ENCODE assay signal across 11 cellular contexts in the genomic region with DNA sequence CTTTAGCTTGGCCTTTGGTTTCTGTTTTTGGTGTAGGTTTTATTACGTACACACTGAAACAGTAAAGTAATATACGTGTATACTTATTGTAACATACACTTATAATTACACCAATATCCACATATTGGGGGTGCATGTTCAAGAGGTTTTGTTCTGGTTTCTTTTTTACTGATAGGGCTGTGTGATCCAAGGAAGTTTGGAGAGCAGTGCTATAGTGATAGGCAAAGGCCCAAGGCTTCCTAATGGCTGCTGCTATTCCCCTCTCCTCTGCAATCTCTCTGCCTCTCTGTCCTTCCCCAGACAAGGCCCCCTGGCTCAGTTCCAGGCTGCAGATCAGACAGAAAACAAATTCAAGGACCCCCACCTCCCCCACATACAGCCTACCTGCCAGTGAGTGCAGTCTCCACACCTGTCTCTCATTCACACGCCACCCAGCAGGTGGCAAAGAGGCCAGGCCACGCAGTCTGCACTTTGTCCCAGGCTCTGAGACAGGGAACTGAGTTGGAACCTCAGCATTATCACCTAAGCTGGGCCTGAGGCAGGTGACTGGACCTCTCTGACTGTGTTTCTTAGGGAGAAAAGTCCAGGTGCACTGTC. TPM values are rescaled to one million over a fixed set of nuclear protein-coding genes. Genes with fewer than 3 reads are reported as not detected.
DNase-seq lines count a peak whose midpoint lies in the region; ATAC-seq and TF ChIP-seq lines count a peak whose summit lies in the region.
"Had no signal": no experiment of that assay in that cellular context is flagged by ENCODE, and none has a peak within 500 bp of the region (broad histone marks: within the 10 kb centered on the region; RNA-seq: fewer than 3 reads in every experiment).

No MANE protein-coding gene starts in this region.

- no peaks in the 10 kb centered on the region for H3K36me3 ChIP-seq in body of pancreas (replicated peaks in 1 of 2; ENCODE audit: insufficient read depth in 1 of 2, low read depth in 2 of 2)
- H3K36me3 ChIP-seq in mesenchymal stem cell (ENCODE audit: control insufficient read depth in 1 of 2, insufficient read depth in 2 of 2, low read depth in 1 of 2, low read length in 2 of 2) = peaks cover 0 to 14% of the 10 kb centered on the region in 2 experiments
- H3K36me3 ChIP-seq in upper lobe of right lung = no peaks in the 10 kb centered on the region

- peak overlapping the region in 1 of 2 experiments; percentile 33 for H3K4ac ChIP-seq in mesenchymal stem cell (ENCODE audit: low read depth in 1 of 2, low read length in 2 of 2)

- H4K91ac ChIP-seq in mesenchymal stem cell (ENCODE audit: low read length) = no peak overlapping the region

- no peak overlapping the region for H2BK15ac ChIP-seq in mesenchymal stem cell (ENCODE audit: low read depth, poor library complexity, severe bottlenecking)

- peak overlapping the region; percentile 12 for H3K4me2 ChIP-seq in mesenchymal stem cell (ENCODE audit: low read length, poor library complexity, severe bottlenecking)

- ATAC-seq in body of pancreas (peak; percentile 74), upper lobe of right lung (no peak), GM18861 (IDR thresholded peaks at IDR 0.05; ENCODE audit: unreplicated experiment) (no peak)

- no peaks in the 10 kb centered on the region for H3K9me3 ChIP-seq in body of pancreas
- no peaks in the 10 kb centered on the region for H3K9me3 ChIP-seq in mesenchymal stem cell (ENCODE audit: control insufficient read depth, low read length)
- H3K9me3 ChIP-seq in upper lobe of right lung = no peaks in the 10 kb centered on the region

- H3K9ac ChIP-seq in mesenchymal stem cell (ENCODE audit: low read length) = peak overlapping the region; percentile 84

- intact Hi-C loops in body of pancreas (cut with DNase I) (no loop called here), upper lobe of right lung (cut with DNase I) (no loop called here)

- peaks cover 15% of the 10 kb centered on the region for H3K79me1 ChIP-seq in mesenchymal stem cell (replicated peaks; ENCODE audit: low read length, poor library complexity, severe bottlenecking)

- H2AFZ ChIP-seq in mesenchymal stem cell (ENCODE audit: low read depth, low read length) = no peak overlapping the region

- DNase-seq in NCI-H1436 (lab: John Stamatoyannopoulos, UW) (peak; percentile 27), NCI-H1436 treated with DMSO at 0.1 percent for 48 hours (lab: John Stamatoyannopoulos, UW) (no peak), body of pancreas (peak; percentile 59 to 84 (median 75)), mesenchymal stem cell (no peak), upper lobe of right lung (no peak), globus pallidus (ENCODE audit: low spot score) (no peak)
- no peak for DNase-seq in stimulated activated CD4-positive, alpha-beta T cell treated with anti-CD3 and anti-CD28 coated beads, Interleukin-4, amount 100 ng/mL, for 24 hours
- DNase-seq: 8988T; activated CD4-positive, CD25-positive, alpha-beta regulatory T cell treated with anti-CD3 and anti-CD28 coated beads, Interleukin-2, amount 50 U/mL, for 72 hours; central memory CD4-positive, alpha-beta T cell had no signal

- H3K4me3 ChIP-seq in body of pancreas (no peak overlapping the region), mesenchymal stem cell (ENCODE audit: insufficient read depth in 1 of 2, low read depth in 1 of 2, low read length in 2 of 2) (peak overlapping the region in 1 of 2 experiments; percentile 58), upper lobe of right lung (no peak overlapping the region)

- peak in 4 of 7 experiments; percentile 32 to 38 (median 34) for TF ChIP-seq CTCF in body of pancreas (IDR thresholded peaks at IDR 0.05)
- no peak for TF ChIP-seq CTCF in upper lobe of right lung (IDR thresholded peaks at IDR 0.05)

- no peak overlapping the region for H3K23ac ChIP-seq in mesenchymal stem cell (ENCODE audit: low read length in 2 of 2)

- peak overlapping the region; percentile 40 to 80 (median 59) for H3K27ac ChIP-seq in body of pancreas
- H3K27ac ChIP-seq in mesenchymal stem cell (ENCODE audit: low read length, poor library complexity, severe bottlenecking) = peak overlapping the region; percentile 36
- peak overlapping the region; percentile 48 for H3K27ac ChIP-seq in upper lobe of right lung

- peak overlapping the region; percentile 37 to 52 for H3K18ac ChIP-seq in mesenchymal stem cell (ENCODE audit: low read depth in 1 of 2, low read length in 2 of 2)

- H2BK5ac ChIP-seq in mesenchymal stem cell (ENCODE audit: low read depth, low read length, poor library complexity, severe bottlenecking) = no peak overlapping the region

- H2BK120ac ChIP-seq in mesenchymal stem cell (ENCODE audit: low read depth, low read length) = no peak overlapping the region

- H3K14ac ChIP-seq in mesenchymal stem cell (ENCODE audit: low read length in 2 of 2) = peak overlapping the region in 1 of 2 experiments; percentile 35

- peaks cover 36% of the 10 kb centered on the region for H3K4me1 ChIP-seq in body of pancreas
- peaks cover 11% of the 10 kb centered on the region for H3K4me1 ChIP-seq in mesenchymal stem cell (ENCODE audit: control insufficient read depth, insufficient read depth, low read depth, low read length)
- peaks cover 53% of the 10 kb centered on the region for H3K4me1 ChIP-seq in upper lobe of right lung

- 37 to 38% methylated on average over 4 of the region's 4 CpGs for WGBS in body of pancreas, 2 donors
- 92% methylated on average over 2 of the region's 4 CpGs for WGBS in mesenchymal stem cell

- no peak overlapping the region for H4K8ac ChIP-seq in mesenchymal stem cell (ENCODE audit: low read length)

- peak in 1 of 3 donors; percentile 25 for TF ChIP-seq POLR2A in body of pancreas (IDR thresholded peaks at IDR 0.05)

- no peak overlapping the region for H2AK5ac ChIP-seq in mesenchymal stem cell (ENCODE audit: low read length, severe bottlenecking)

- H3K27me3 ChIP-seq in body of pancreas (no peaks in the 10 kb centered on the region), mesenchymal stem cell (ENCODE audit: control insufficient read depth in 1 of 2, insufficient read depth in 1 of 2, low read length in 2 of 2) (no peaks in the 10 kb centered on the region), upper lobe of right lung (no peaks in the 10 kb centered on the region)

- H2BK12ac ChIP-seq in mesenchymal stem cell (ENCODE audit: low read length in 2 of 2) = peak overlapping the region in 1 of 2 experiments; percentile 6

RNA-seq across cellular contexts. Expression of a gene that starts 15.1 kb away (rescaled TPM):
- total RNA-seq in body of pancreas = 10 to 100 TPM; 28.7 to 31.4 TPM
- 71.3 TPM for polyA plus RNA-seq in mesenchymal stem cell (2013, experiment 1 of 2)
- 71.6 TPM for polyA plus RNA-seq in mesenchymal stem cell (2013, experiment 2 of 2)
- 79.2 TPM for total RNA-seq in upper lobe of right lung

RNA-seq across cellular contexts. Expression of a gene that starts 56.0 kb away (rescaled TPM):
- total RNA-seq in body of pancreas = 10 to 100 TPM; 16.9 to 35.6 TPM
- polyA plus RNA-seq in mesenchymal stem cell (2013, experiment 1 of 2) = 9.1 TPM
- polyA plus RNA-seq in mesenchymal stem cell (2013, experiment 2 of 2) = 8.8 TPM
- total RNA-seq in upper lobe of right lung = 48.9 TPM

RNA-seq across cellular contexts. Expression of a gene that starts 59.5 kb away (rescaled TPM):
- total RNA-seq in body of pancreas (100 to 1,000 TPM in 1 of 2 donors, 10 to 100 TPM in 1; 63.3 to 172 TPM), upper lobe of right lung (115 TPM)
- polyA plus RNA-seq in mesenchymal stem cell (2013, experiment 1 of 2) = 175 TPM
- polyA plus RNA-seq in mesenchymal stem cell (2013, experiment 2 of 2) = 170 TPM

Comparison
In these comparisons a context has a peak if more than half of its experiments do, and no peak if none do; other contexts are left out.
1. DNase-seq: peak in NCI-H1436 (single experiment) and body of pancreas (4 of 4); none in NCI-H1436 treated with DMSO at 0.1 percent for 48 hours (single experiment), mesenchymal stem cell (single experiment), upper lobe of right lung (single experiment), globus pallidus (single experiment) and stimulated activated CD4-positive, alpha-beta T cell treated with anti-CD3 and anti-CD28 coated beads, Interleukin-4, amount 100 ng/mL, for 24 hours (single experiment).
2. Peak in every context shown above with its lines, with median percentiles within 50 percentile points of each other: H3K27ac ChIP-seq.